Comparison of ENCODE assay signal across 1 cellular context in the genomic region with DNA sequence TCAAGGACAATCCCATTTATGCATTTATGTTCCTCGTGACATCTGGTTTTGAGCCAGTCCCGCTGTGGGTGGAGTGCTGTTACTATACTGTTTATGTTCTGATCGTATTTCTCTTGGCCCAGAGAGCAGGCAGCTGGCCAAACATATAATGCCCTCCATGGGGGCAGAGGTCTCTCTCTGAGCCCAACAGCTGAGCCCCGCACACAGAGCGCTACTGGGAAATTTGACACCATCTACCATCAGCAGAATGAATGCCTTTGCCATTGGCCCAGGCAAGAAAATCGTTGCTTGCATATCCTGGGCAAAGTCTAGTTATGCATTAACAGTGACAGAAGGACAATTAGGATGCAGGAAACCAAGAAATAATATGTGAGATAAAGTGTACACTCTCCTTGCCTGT.
TF ChIP-seq lines count a peak whose summit lies in the region.

No MANE protein-coding gene starts in this region.

TF ChIP-seq in GM23338, 12 proteins besides CTCF, POLR2A, EP300 and RAD21 (continued from another document):
- TF ChIP-seq, protein P1, sequence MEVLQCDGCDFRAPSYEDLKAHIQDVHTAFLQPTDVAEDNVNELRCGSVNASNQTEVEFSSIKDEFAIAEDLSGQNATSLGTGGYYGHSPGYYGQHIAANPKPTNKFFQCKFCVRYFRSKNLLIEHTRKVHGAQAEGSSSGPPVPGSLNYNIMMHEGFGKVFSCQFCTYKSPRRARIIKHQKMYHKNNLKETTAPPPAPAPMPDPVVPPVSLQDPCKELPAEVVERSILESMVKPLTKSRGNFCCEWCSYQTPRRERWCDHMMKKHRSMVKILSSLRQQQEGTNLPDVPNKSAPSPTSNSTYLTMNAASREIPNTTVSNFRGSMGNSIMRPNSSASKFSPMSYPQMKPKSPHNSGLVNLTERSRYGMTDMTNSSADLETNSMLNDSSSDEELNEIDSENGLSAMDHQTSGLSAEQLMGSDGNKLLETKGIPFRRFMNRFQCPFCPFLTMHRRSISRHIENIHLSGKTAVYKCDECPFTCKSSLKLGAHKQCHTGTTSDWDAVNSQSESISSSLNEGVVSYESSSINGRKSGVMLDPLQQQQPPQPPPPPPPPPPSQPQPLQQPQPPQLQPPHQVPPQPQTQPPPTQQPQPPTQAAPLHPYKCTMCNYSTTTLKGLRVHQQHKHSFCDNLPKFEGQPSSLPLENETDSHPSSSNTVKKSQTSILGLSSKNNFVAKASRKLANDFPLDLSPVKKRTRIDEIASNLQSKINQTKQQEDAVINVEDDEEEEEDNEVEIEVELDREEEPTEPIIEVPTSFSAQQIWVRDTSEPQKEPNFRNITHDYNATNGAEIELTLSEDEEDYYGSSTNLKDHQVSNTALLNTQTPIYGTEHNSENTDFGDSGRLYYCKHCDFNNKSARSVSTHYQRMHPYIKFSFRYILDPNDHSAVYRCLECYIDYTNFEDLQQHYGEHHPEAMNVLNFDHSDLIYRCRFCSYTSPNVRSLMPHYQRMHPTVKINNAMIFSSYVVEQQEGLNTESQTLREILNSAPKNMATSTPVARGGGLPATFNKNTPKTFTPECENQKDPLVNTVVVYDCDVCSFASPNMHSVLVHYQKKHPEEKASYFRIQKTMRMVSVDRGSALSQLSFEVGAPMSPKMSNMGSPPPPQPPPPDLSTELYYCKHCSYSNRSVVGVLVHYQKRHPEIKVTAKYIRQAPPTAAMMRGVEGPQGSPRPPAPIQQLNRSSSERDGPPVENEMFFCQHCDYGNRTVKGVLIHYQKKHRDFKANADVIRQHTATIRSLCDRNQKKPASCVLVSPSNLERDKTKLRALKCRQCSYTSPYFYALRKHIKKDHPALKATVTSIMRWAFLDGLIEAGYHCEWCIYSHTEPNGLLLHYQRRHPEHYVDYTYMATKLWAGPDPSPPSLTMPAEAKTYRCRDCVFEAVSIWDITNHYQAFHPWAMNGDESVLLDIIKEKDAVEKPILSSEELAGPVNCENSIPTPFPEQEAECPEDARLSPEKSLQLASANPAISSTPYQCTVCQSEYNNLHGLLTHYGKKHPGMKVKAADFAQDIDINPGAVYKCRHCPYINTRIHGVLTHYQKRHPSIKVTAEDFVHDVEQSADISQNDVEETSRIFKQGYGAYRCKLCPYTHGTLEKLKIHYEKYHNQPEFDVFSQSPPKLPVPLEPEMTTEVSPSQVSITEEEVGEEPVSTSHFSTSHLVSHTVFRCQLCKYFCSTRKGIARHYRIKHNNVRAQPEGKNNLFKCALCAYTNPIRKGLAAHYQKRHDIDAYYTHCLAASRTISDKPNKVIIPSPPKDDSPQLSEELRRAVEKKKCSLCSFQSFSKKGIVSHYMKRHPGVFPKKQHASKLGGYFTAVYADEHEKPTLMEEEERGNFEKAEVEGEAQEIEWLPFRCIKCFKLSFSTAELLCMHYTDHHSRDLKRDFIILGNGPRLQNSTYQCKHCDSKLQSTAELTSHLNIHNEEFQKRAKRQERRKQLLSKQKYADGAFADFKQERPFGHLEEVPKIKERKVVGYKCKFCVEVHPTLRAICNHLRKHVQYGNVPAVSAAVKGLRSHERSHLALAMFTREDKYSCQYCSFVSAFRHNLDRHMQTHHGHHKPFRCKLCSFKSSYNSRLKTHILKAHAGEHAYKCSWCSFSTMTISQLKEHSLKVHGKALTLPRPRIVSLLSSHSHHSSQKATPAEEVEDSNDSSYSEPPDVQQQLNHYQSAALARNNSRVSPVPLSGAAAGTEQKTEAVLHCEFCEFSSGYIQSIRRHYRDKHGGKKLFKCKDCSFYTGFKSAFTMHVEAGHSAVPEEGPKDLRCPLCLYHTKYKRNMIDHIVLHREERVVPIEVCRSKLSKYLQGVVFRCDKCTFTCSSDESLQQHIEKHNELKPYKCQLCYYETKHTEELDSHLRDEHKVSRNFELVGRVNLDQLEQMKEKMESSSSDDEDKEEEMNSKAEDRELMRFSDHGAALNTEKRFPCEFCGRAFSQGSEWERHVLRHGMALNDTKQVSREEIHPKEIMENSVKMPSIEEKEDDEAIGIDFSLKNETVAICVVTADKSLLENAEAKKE (CRISPR knock-in tag; IDR thresholded peaks at IDR 0.05), result no peak
- TF ChIP-seq CREB1 (CRISPR knock-in tag; IDR thresholded peaks at IDR 0.05; ENCODE audit: low read depth), result no peak
TF ChIP-seq in GM23338: peak in this region for 0.
